28 cellular contexts compared by ENCODE assay signal in the genomic region with DNA sequence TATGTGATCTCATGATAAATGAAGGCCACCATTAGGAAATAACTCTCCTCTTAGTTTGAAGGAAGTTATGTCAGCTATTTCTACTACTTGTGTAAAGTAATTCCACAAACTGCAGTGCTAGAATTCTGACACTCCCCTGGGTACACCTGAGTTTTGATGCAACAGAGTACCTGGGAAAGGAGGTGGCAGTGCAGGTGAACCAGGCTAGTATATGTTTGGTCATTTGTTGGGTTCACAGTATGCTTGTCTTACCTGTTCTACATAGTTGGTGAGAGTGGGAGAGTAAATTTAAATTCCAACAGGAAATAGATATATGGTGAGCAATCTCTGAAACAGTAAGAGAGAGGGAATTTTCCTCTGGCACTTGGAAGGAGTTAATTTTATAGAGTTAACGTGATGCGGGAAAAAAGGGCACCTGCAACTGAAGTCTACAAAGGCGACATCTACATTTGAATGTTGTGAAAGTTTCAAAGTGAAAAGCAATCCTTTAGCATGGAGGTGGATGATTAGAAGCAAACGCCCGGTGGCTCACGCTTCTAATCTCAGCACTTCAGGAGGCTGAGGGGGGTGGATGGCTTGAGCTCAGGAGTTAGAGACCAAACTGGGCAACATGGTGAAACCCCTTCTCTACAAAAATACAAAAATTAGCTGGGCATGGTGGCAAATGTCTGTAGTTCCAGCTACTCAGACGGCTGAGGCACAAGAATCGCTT. TPM values are rescaled to one million over a fixed set of nuclear protein-coding genes. Genes with fewer than 3 reads are reported as not detected.
DNase-seq lines count a peak whose midpoint lies in the region; ATAC-seq and TF ChIP-seq lines count a peak whose summit lies in the region.
"Had no signal": no experiment of that assay in that cellular context is flagged by ENCODE, and none has a peak within 500 bp of the region (broad histone marks: within the 10 kb centered on the region; RNA-seq: fewer than 3 reads in every experiment).

No MANE protein-coding gene starts in this region.

- H4K8ac ChIP-seq in IMR-90 (ENCODE audit: low read depth in 2 of 2, low read length in 2 of 2) (peak overlapping the region in 1 of 2 experiments; percentile 69; a peak in 1 of 4 replicates), mesendoderm (ENCODE audit: low read depth, low read length) (no peak overlapping the region)

- H3K27ac ChIP-seq in IMR-90 (ENCODE audit: insufficient read depth, low read length): no peak overlapping the region
- no peak overlapping the region for H3K27ac ChIP-seq in endodermal cell (ENCODE audit: low read depth, low read length)
- H3K27ac ChIP-seq in mesendoderm (ENCODE audit: low read depth, low read length): no peak overlapping the region
- H3K27ac ChIP-seq: coronary artery, SJCRH30 had no signal

- no peak overlapping the region for H4K5ac ChIP-seq in IMR-90 (ENCODE audit: low read depth, low read length)
- no peak overlapping the region for H4K5ac ChIP-seq in mesendoderm (ENCODE audit: low read length)

- no peaks in the 10 kb centered on the region for H3K36me3 Mint-ChIP-seq in endodermal cell (ENCODE audit: low read depth)
- H3K36me3 Mint-ChIP-seq: activated naive CD4-positive, alpha-beta T cell treated with anti-CD3 and anti-CD28 coated beads, Interleukin-2, amount 50 U/mL, for 24 hours had no signal

- 89% methylated on average over 3 of the region's 8 CpGs; no CpG with 5 or more reads in 1 of the 2 experiments for WGBS in IMR-90 (ENCODE audit: extremely low coverage in 2 of 2, insufficient read length in 1 of 2), 2 experiments
- WGBS in endodermal cell (ENCODE audit: insufficient coverage in 1 of 2, insufficient read length in 1 of 2), 2 experiments: 23 to 37% methylated on average over 7 to 8 of the region's 8 CpGs
- WGBS in mesendoderm (ENCODE audit: extremely low coverage, insufficient coverage, low lambda C conversion rate): no CpG with 5 or more reads among the region's 8 CpGs

- no peaks in the 10 kb centered on the region for H3K9me3 Mint-ChIP-seq in endodermal cell
- H3K9me3 Mint-ChIP-seq: activated CD8-positive, alpha-beta T cell treated with anti-CD3 and anti-CD28 coated beads for 36 hours; activated naive CD4-positive, alpha-beta T cell treated with anti-CD3 and anti-CD28 coated beads, Interleukin-2, amount 50 U/mL, for 24 hours; activated T-helper 17 cell treated with anti-CD3 and anti-CD28 coated beads, Interleukin-2, amount 50 U/mL, for 72 hours; stimulated activated naive CD8-positive, alpha-beta T cell treated with anti-CD3 and anti-CD28 coated beads, Interleukin-15, amount 100 ng/mL, for 72 hours; T-helper 1 cell treated with Interleukin-12 subunit alpha and Interleukin-12 subunit beta and Interleukin-4 antibody, amounts not matched to agents 30 μg/mL and 1 μg/mL, for 36 hours had no signal

- DNase-seq in ELF-1 (ENCODE audit: low read depth, low spot score) (peak; percentile 19), IMR-90 (no peak), endodermal cell (peak; percentile 60), mesendoderm (peak; percentile 7), HK-2 (ENCODE audit: unreplicated experiment) (no peak), COR-L47 (lab: John Stamatoyannopoulos, UW) (no peak), NCI-H2107 (lab: John Stamatoyannopoulos, UW) (no peak)
- DNase-seq: ACHN; activated CD4-positive, CD25-positive, alpha-beta regulatory T cell treated with anti-CD3 and anti-CD28 coated beads, Interleukin-2, amount 50 U/mL, for 72 hours; activated CD8-positive, alpha-beta T cell treated with anti-CD3 and anti-CD28 coated beads for 36 hours; anterior cingulate cortex; Caco-2; DND-41; effector memory CD4-positive, alpha-beta T cell; islet precursor cell; MG63; naive thymus-derived CD8-positive, alpha-beta T cell; NCI-H2029; SJCRH30; stimulated activated naive CD8-positive, alpha-beta T cell treated with anti-CD3 and anti-CD28 coated beads, Interleukin-15, amount 100 ng/mL, for 72 hours had no signal

- H2BK120ac ChIP-seq in IMR-90 (ENCODE audit: low read depth, low read length) (peak overlapping the region; percentile 68; the same call in 1 of the 2 replicates), mesendoderm (ENCODE audit: low read depth, low read length) (no peak overlapping the region)

- peaks cover 11% of the 10 kb centered on the region for H3K27me3 Mint-ChIP-seq in endodermal cell (ENCODE audit: insufficient read depth)
- H3K27me3 Mint-ChIP-seq: activated CD8-positive, alpha-beta T cell treated with anti-CD3 and anti-CD28 coated beads for 36 hours; activated naive CD4-positive, alpha-beta T cell treated with anti-CD3 and anti-CD28 coated beads, Interleukin-2, amount 50 U/mL, for 24 hours; activated T-helper 17 cell treated with anti-CD3 and anti-CD28 coated beads, Interleukin-2, amount 50 U/mL, for 72 hours; naive thymus-derived CD8-positive, alpha-beta T cell; stimulated activated naive CD8-positive, alpha-beta T cell treated with anti-CD3 and anti-CD28 coated beads, Interleukin-15, amount 100 ng/mL, for 72 hours had no signal

- H3K23ac ChIP-seq in IMR-90 (ENCODE audit: low read depth, low read length): peak overlapping the region; percentile 81; the same call in 1 of the 2 replicates
- no peak overlapping the region for H3K23ac ChIP-seq in mesendoderm (ENCODE audit: low read length)

- POLR2A ChIA-PET in IMR-90 (lab: Charles Lee; ENCODE audit: unreplicated experiment): no interaction called here

- peaks cover 5% of the 10 kb centered on the region for H3K4me1 ChIP-seq in IMR-90 (ENCODE audit: control insufficient read depth, insufficient read depth, low read length)
- peaks cover 16% of the 10 kb centered on the region for H3K4me1 ChIP-seq in endodermal cell (ENCODE audit: control insufficient read depth, insufficient read depth, low read length)
- no peaks in the 10 kb centered on the region for H3K4me1 ChIP-seq in mesendoderm (ENCODE audit: control insufficient read depth, low read depth, low read length)
- H3K4me1 ChIP-seq: SJCRH30 had no signal

- H3K9me3 ChIP-seq in IMR-90 (ENCODE audit: control insufficient read depth, insufficient read depth, low read length) (no peaks in the 10 kb centered on the region), endodermal cell (ENCODE audit: control insufficient read depth, low read length) (no peaks in the 10 kb centered on the region)
- H3K9me3 ChIP-seq: Caco-2, MG63 had no signal

- no peak for TF ChIP-seq RAD21 in IMR-90 (IDR thresholded peaks at IDR 0.05; ENCODE audit: low read length)

- peaks cover 4% of the 10 kb centered on the region; the same call in 1 of the 2 replicates for H3K9me1 ChIP-seq in IMR-90 (ENCODE audit: insufficient read depth, low read length)

- no peak overlapping the region for H2AK9ac ChIP-seq in IMR-90 (replicated peaks; ENCODE audit: low read depth, low read length, poor library complexity)

- peak overlapping the region; percentile 56 for H2BK5ac ChIP-seq in IMR-90 (ENCODE audit: low read depth, low read length, poor library complexity, severe bottlenecking)
- no peak overlapping the region for H2BK5ac ChIP-seq in mesendoderm (ENCODE audit: low read length)

- H3K18ac ChIP-seq in IMR-90 (ENCODE audit: low read depth, low read length): no peak overlapping the region; the same call in 1 of the 2 replicates
- no peak overlapping the region for H3K18ac ChIP-seq in mesendoderm (ENCODE audit: low read length)

- H3K4me1 Mint-ChIP-seq in endodermal cell: peaks cover 24% of the 10 kb centered on the region
- H3K4me1 Mint-ChIP-seq: activated naive CD4-positive, alpha-beta T cell treated with anti-CD3 and anti-CD28 coated beads, Interleukin-2, amount 50 U/mL, for 24 hours; activated T-helper 17 cell treated with anti-CD3 and anti-CD28 coated beads, Interleukin-2, amount 50 U/mL, for 72 hours; naive thymus-derived CD8-positive, alpha-beta T cell; stimulated activated naive CD8-positive, alpha-beta T cell treated with anti-CD3 and anti-CD28 coated beads, Interleukin-15, amount 100 ng/mL, for 72 hours had no signal

- in situ Hi-C loops in IMR-90 (cut with MboI; ENCODE audit: low sequenced_read_pairs): no loop called here

- H3K56ac ChIP-seq in IMR-90 (ENCODE audit: extremely low read depth, insufficient read depth, low read length): no peak overlapping the region
- no peak overlapping the region for H3K56ac ChIP-seq in mesendoderm (ENCODE audit: low read length)

- H3K4me2 ChIP-seq in IMR-90 (ENCODE audit: low read depth, low read length): no peak overlapping the region; the same call in 1 of the 2 replicates
- no peak overlapping the region for H3K4me2 ChIP-seq in mesendoderm (ENCODE audit: low read length)

- no peak overlapping the region for H3K9ac ChIP-seq in IMR-90 (ENCODE audit: low read depth, low read length)
- no peak overlapping the region for H3K9ac ChIP-seq in endodermal cell (ENCODE audit: extremely low read depth, low read length, poor library complexity, severe bottlenecking)
- no peak overlapping the region for H3K9ac ChIP-seq in mesendoderm (ENCODE audit: low read length)

- H3K4ac ChIP-seq in IMR-90 (ENCODE audit: low read depth, low read length) (no peak overlapping the region; the same call in 1 of the 2 replicates), mesendoderm (ENCODE audit: low read depth, low read length) (no peak overlapping the region)

- dilution Hi-C loops in IMR-90 (cut with HindIII; ENCODE audit: low sequenced_read_pairs, unreplicated experiment): no loop called here

- TF ChIP-seq CTCF in IMR-90 (conservative IDR thresholded peaks at IDR 0.05; ENCODE audit: low read depth, low read length) (no peak), endodermal cell (conservative IDR thresholded peaks at IDR 0.05) (no peak)

- H3K14ac ChIP-seq in IMR-90 (replicated peaks; ENCODE audit: low read depth, low read length): peak overlapping the region; percentile 66; the same call in 1 of the 2 replicates

- peak overlapping the region; percentile 51; the same call in 1 of the 2 replicates for H2AK5ac ChIP-seq in IMR-90 (ENCODE audit: low read depth, low read length)
- H2AK5ac ChIP-seq in mesendoderm (ENCODE audit: low read length): no peak overlapping the region

- peak overlapping the region; percentile 82; the same call in 1 of the 2 replicates for H2BK20ac ChIP-seq in IMR-90 (ENCODE audit: low read depth, low read length)

- ATAC-seq in IMR-90 (ENCODE audit: low read depth): no peak
- ATAC-seq: activated CD8-positive, alpha-beta T cell treated with anti-CD3 and anti-CD28 coated beads for 36 hours; activated T-helper 17 cell treated with anti-CD3 and anti-CD28 coated beads, Interleukin-2, amount 50 U/mL, for 72 hours; K562; naive thymus-derived CD8-positive, alpha-beta T cell; stimulated activated naive CD8-positive, alpha-beta T cell treated with anti-CD3 and anti-CD28 coated beads, Interleukin-15, amount 100 ng/mL, for 72 hours had no signal

- no TSS peak for BruUV-seq in IMR-90 (replicated peaks; lab: Mats Ljungman, UMichigan)

- H3K79me1 ChIP-seq in IMR-90 (ENCODE audit: low read depth in 1 of 2, low read length in 2 of 2) (no peaks in the 10 kb centered on the region), mesendoderm (ENCODE audit: low read length) (no peaks in the 10 kb centered on the region)

- intact Hi-C loops in IMR-90 (cut with micrococcal nuclease): no loop called here

- H2BK15ac ChIP-seq in IMR-90 (ENCODE audit: low read depth, low read length): no peak overlapping the region; the same call in 2 of the 3 replicates
- H2BK15ac ChIP-seq in mesendoderm (replicated peaks; ENCODE audit: low read depth): no peak overlapping the region

- H3K27ac Mint-ChIP-seq in endodermal cell: no peak overlapping the region
- H3K27ac Mint-ChIP-seq: activated CD8-positive, alpha-beta T cell treated with anti-CD3 and anti-CD28 coated beads for 36 hours; activated naive CD4-positive, alpha-beta T cell treated with anti-CD3 and anti-CD28 coated beads, Interleukin-2, amount 50 U/mL, for 24 hours; activated T-helper 17 cell treated with anti-CD3 and anti-CD28 coated beads, Interleukin-2, amount 50 U/mL, for 72 hours; naive thymus-derived CD8-positive, alpha-beta T cell; T-helper 1 cell treated with Interleukin-12 subunit alpha and Interleukin-12 subunit beta and Interleukin-4 antibody, amounts not matched to agents 30 μg/mL and 1 μg/mL, for 36 hours had no signal

- H3K27me3 ChIP-seq in IMR-90 (ENCODE audit: control insufficient read depth, insufficient read depth, low read length) (no peaks in the 10 kb centered on the region), endodermal cell (ENCODE audit: control insufficient read depth, insufficient read depth, low read length, poor library complexity, severe bottlenecking) (no peaks in the 10 kb centered on the region), mesendoderm (ENCODE audit: insufficient read depth, low read length, poor library complexity) (no peaks in the 10 kb centered on the region)
- H3K27me3 ChIP-seq: MG63, SJCRH30 had no signal

- H3K4me3 ChIP-seq in IMR-90 (ENCODE audit: insufficient read depth, low read depth, low read length) (no peak overlapping the region), endodermal cell (ENCODE audit: low read length) (no peak overlapping the region), mesendoderm (ENCODE audit: low read length) (no peak overlapping the region)
- H3K4me3 ChIP-seq: coronary artery, K562, MG63, SJCRH30 had no signal

- no peaks in the 10 kb centered on the region for H3K79me2 ChIP-seq in mesendoderm (ENCODE audit: control insufficient read depth, insufficient read depth, low read length)

- TF ChIP-seq POLR2A in IMR-90 (IDR thresholded peaks at IDR 0.05; ENCODE audit: low read depth, low read length): no peak

- H3K4me3 Mint-ChIP-seq in endodermal cell: peak overlapping the region; percentile 6
- H3K4me3 Mint-ChIP-seq: activated CD8-positive, alpha-beta T cell treated with anti-CD3 and anti-CD28 coated beads for 36 hours; activated naive CD4-positive, alpha-beta T cell treated with anti-CD3 and anti-CD28 coated beads, Interleukin-2, amount 50 U/mL, for 24 hours; activated T-helper 17 cell treated with anti-CD3 and anti-CD28 coated beads, Interleukin-2, amount 50 U/mL, for 72 hours; naive thymus-derived CD8-positive, alpha-beta T cell; stimulated activated naive CD8-positive, alpha-beta T cell treated with anti-CD3 and anti-CD28 coated beads, Interleukin-15, amount 100 ng/mL, for 72 hours; T-helper 1 cell treated with Interleukin-12 subunit alpha and Interleukin-12 subunit beta and Interleukin-4 antibody, amounts not matched to agents 30 μg/mL and 1 μg/mL, for 36 hours had no signal

- peak overlapping the region; percentile 68 for H2AFZ ChIP-seq in IMR-90 (replicated peaks; ENCODE audit: low read length, poor library complexity)

- no peaks in the 10 kb centered on the region for H3K36me3 ChIP-seq in IMR-90 (ENCODE audit: control insufficient read depth, insufficient read depth, low read length)
- H3K36me3 ChIP-seq in endodermal cell (ENCODE audit: control insufficient read depth, insufficient read depth, low read length): no peaks in the 10 kb centered on the region
- H3K36me3 ChIP-seq in mesendoderm (ENCODE audit: control insufficient read depth, insufficient read depth, low read length): no peaks in the 10 kb centered on the region
- H3K36me3 ChIP-seq: MG63, SJCRH30 had no signal

- CTCF ChIA-PET in IMR-90 (lab: Yijun Ruan, JAX): interaction anchor here (0.7 kb wide), 1 partner anchor 292 kb away, joined by 5 read pairs; no protein-coding TSS in a partner anchor

- no peak overlapping the region for H4K91ac ChIP-seq in IMR-90 (ENCODE audit: insufficient read depth, low read depth, low read length)

- H4K20me1 ChIP-seq in IMR-90 (ENCODE audit: insufficient read depth, low read length): no peaks in the 10 kb centered on the region

RNA-seq across cellular contexts. Expression of a gene that starts 8.3 kb away (rescaled TPM):
- total RNA-seq in IMR-90 (2012; rRNA removed): not detected in 2 replicates
- polyA plus RNA-seq in IMR-90 (2012; rRNA removed): not detected in 2 replicates
- polyA plus RNA-seq in IMR-90 (2012; cell fraction: cytosol; rRNA removed): not detected in 2 replicates
- 0.06 TPM in 1 of 2 replicates, not detected in the other for polyA plus RNA-seq in IMR-90 (2012; cell fraction: nucleus; rRNA removed; ENCODE audit: low replicate concordance)
- not detected for total RNA-seq in endodermal cell
- polyA plus RNA-seq in endodermal cell (2013, experiment 1 of 2): not detected
- not detected for polyA plus RNA-seq in endodermal cell (2013, experiment 2 of 2)
- not detected for polyA plus RNA-seq in mesendoderm (2013, experiment 1 of 2)
- 0.06 TPM for polyA plus RNA-seq in mesendoderm (2013, experiment 2 of 2)
- total RNA-seq: activated CD8-positive, alpha-beta T cell treated with anti-CD3 and anti-CD28 coated beads for 36 hours; activated T-helper 17 cell treated with anti-CD3 and anti-CD28 coated beads, Interleukin-2, amount 50 U/mL, for 72 hours; Caco-2; K562; SJCRH30 had no signal
- polyA plus RNA-seq: fibroblast of lung; K562; naive thymus-derived CD8-positive, alpha-beta T cell had no signal

RNA-seq across cellular contexts. Expression of a gene that starts 34.7 kb away (rescaled TPM):
- total RNA-seq in IMR-90 (2012; rRNA removed) (0.18 and 0.28 TPM in 2 replicates), endodermal cell (1 to 10 TPM; 2.2 to 3.7 TPM)
- polyA plus RNA-seq in IMR-90 (2012; rRNA removed): 0.29 and 0.41 TPM in 2 replicates
- 0.76 TPM in 1 of 2 replicates, not detected in the other for polyA plus RNA-seq in IMR-90 (2012; cell fraction: cytosol; rRNA removed)
- polyA plus RNA-seq in IMR-90 (2012; cell fraction: nucleus; rRNA removed; ENCODE audit: low replicate concordance): 0.08 and 0.53 TPM in 2 replicates
- polyA plus RNA-seq in endodermal cell (2013, experiment 1 of 2): 2.2 TPM
- 2.2 TPM for polyA plus RNA-seq in endodermal cell (2013, experiment 2 of 2)
- polyA plus RNA-seq in mesendoderm (2013, experiment 1 of 2): 2.2 TPM
- 1.5 TPM for polyA plus RNA-seq in mesendoderm (2013, experiment 2 of 2)
- total RNA-seq: activated CD8-positive, alpha-beta T cell treated with anti-CD3 and anti-CD28 coated beads for 36 hours; activated T-helper 17 cell treated with anti-CD3 and anti-CD28 coated beads, Interleukin-2, amount 50 U/mL, for 72 hours; liver; naive thymus-derived CD8-positive, alpha-beta T cell; skeletal muscle tissue had no signal
- polyA plus RNA-seq: naive thymus-derived CD8-positive, alpha-beta T cell had no signal

Comparison
In these comparisons a context has a peak if more than half of its experiments do, and no peak if none do; other contexts are left out.
1. DNase-seq: peak in ELF-1 (single experiment), endodermal cell (single experiment) and mesendoderm (single experiment); none in IMR-90 (single experiment), HK-2 (single experiment), COR-L47 (single experiment) and NCI-H2107 (single experiment).